In genomic region chr11:94793822-94794221, GRCh38 we compare ENCODE assay signal across 13 cellular contexts. TPM values are rescaled to one million over a fixed set of nuclear protein-coding genes. Genes with fewer than 3 reads are reported as not detected.
DNase-seq lines count a peak whose midpoint lies in the region; ATAC-seq and TF ChIP-seq lines count a peak whose summit lies in the region.
"Had no signal": no experiment of that assay in that cellular context is flagged by ENCODE, and none has a peak within 500 bp of the region (broad histone marks: within the 10 kb centered on the region; RNA-seq: fewer than 3 reads in every experiment).

No MANE protein-coding gene starts in this region.

- peak overlapping the region; percentile 79 for H3K4me2 ChIP-seq in smooth muscle cell

- peaks cover 94% of the 10 kb centered on the region for H3K79me2 ChIP-seq in smooth muscle cell (ENCODE audit: low read depth)

- no peak for TF ChIP-seq POLR2A in adrenal gland (IDR thresholded peaks at IDR 0.05)

- intact Hi-C loops in adrenal gland (cut with DNase I) = no loop called here

- H3K4me1 ChIP-seq in adrenal gland (replicated peaks in 1 of 2) (peaks cover 20 to 46% of the 10 kb centered on the region in 2 donors), smooth muscle cell (ENCODE audit: low read depth) (peaks cover 28% of the 10 kb centered on the region)
- H3K4me1 ChIP-seq: HAP-1 had no signal

- H3K4me3 ChIP-seq in adrenal gland = no peak overlapping the region
- no peak overlapping the region for H3K4me3 ChIP-seq in smooth muscle cell
- H3K4me3 ChIP-seq: HAP-1 had no signal

- TF ChIP-seq CTCF in adrenal gland (IDR thresholded peaks at IDR 0.05) (no peak), smooth muscle cell (IDR thresholded peaks at IDR 0.05; ENCODE audit: borderline replicate concordance, insufficient read depth, poor library complexity, severe bottlenecking) (no peak)

- peaks cover 37% of the 10 kb centered on the region for H3F3A ChIP-seq in smooth muscle cell (ENCODE audit: low read depth)

- 48 to 56% (median 54%) methylated on average over 2 of the region's 2 CpGs for WGBS in adrenal gland, 4 donors
- WGBS in smooth muscle cell (ENCODE audit: low lambda C conversion rate) = 32% methylated on average over 2 of the region's 2 CpGs

- no peak overlapping the region for H2AFZ ChIP-seq in smooth muscle cell (ENCODE audit: low read depth)

- ATAC-seq in GM18511 (IDR thresholded peaks at IDR 0.05; ENCODE audit: unreplicated experiment) (no peak), GM21717 (IDR thresholded peaks at IDR 0.05; ENCODE audit: unreplicated experiment) (no peak), GM18517 (IDR thresholded peaks at IDR 0.05; ENCODE audit: unreplicated experiment) (no peak)

- peak; percentile 77 for DNase-seq in HCEC 1CT
- DNase-seq in adrenal gland = no peak
- DNase-seq in iris pigment epithelial cell (ENCODE audit: low read depth) = peak; percentile 84
- DNase-seq in smooth muscle cell (lab: John Stamatoyannopoulos, UW; ENCODE audit: unreplicated experiment) = no peak
- DNase-seq in NCI-H69 (lab: John Stamatoyannopoulos, UW) = no peak
- DNase-seq: activated effector memory CD4-positive, alpha-beta T cell treated with Interleukin-2 at 50 U/mL for 16 hours; Caco-2; NCI-H524 treated with DMSO at 0.1 percent for 48 hours; stimulated activated CD4-positive, alpha-beta T cell treated with anti-CD3 and anti-CD28 coated beads, Interleukin-1b, Interleukin-23, amount 100 ng/mL, for 48 hours had no signal

- no peaks in the 10 kb centered on the region for H3K36me3 ChIP-seq in adrenal gland (replicated peaks in 1 of 2)
- H3K36me3 ChIP-seq in smooth muscle cell (ENCODE audit: low read depth) = no peaks in the 10 kb centered on the region
- H3K36me3 ChIP-seq: HAP-1 had no signal

- H3K27ac ChIP-seq in adrenal gland (peak overlapping the region in 4 of 5 donors; percentile 25 to 82 (median 54)), smooth muscle cell (ENCODE audit: low read depth) (peak overlapping the region; percentile 96)

- H3K27me3 ChIP-seq in adrenal gland = no peaks in the 10 kb centered on the region
- no peaks in the 10 kb centered on the region for H3K27me3 ChIP-seq in smooth muscle cell (ENCODE audit: low read depth)

- H3K9ac ChIP-seq in smooth muscle cell (ENCODE audit: low read depth) = peak overlapping the region; percentile 77

- no peaks in the 10 kb centered on the region for H3K9me3 ChIP-seq in adrenal gland (replicated peaks in 1 of 3)
- H3K9me3 ChIP-seq in smooth muscle cell (replicated peaks; ENCODE audit: low read depth) = no peaks in the 10 kb centered on the region
- H3K9me3 ChIP-seq: Caco-2, HAP-1 had no signal

- peaks cover 100% of the 10 kb centered on the region for H4K20me1 ChIP-seq in smooth muscle cell (ENCODE audit: low read depth)

RNA-seq across cellular contexts. Expression of gene AMOTL1, which starts 25.7 kb away (rescaled TPM):
- total RNA-seq in adrenal gland = 10 to 100 TPM; 15.6 to 26.7 (median 20.7) TPM
- polyA plus RNA-seq in adrenal gland = 10 to 100 TPM in 1 of 3 donors, 1 to 10 TPM in 2; 3.0 to 11.9 (median 6.6) TPM
- 61.0 and 63.5 TPM in 2 replicates for total RNA-seq in smooth muscle cell
- polyA plus RNA-seq in smooth muscle cell = 23.4 and 23.8 TPM in 2 replicates

Comparison
In these comparisons a context has a peak if more than half of its experiments do, and no peak if none do; other contexts are left out.
1. DNase-seq: peak in HCEC 1CT (single experiment) and iris pigment epithelial cell (single experiment); none in adrenal gland (0 of 7), smooth muscle cell (single experiment) and NCI-H69 (single experiment).